In genomic region chr14:75561013-75561432, GRCh38 we compare ENCODE assay signal across 8 cellular contexts. TPM values are rescaled to one million over a fixed set of nuclear protein-coding genes. Genes with fewer than 3 reads are reported as not detected.
A peak's percentile ranks its signal among the peaks of the same experiment; 100 is the strongest.
DNase-seq lines count a peak whose midpoint lies in the region; ATAC-seq, FAIRE-seq and TF ChIP-seq lines count a peak whose summit lies in the region.

No MANE protein-coding gene starts in this region.

- peaks cover 4 to 8% of the 10 kb centered on the region in 2 donors for H3K4me1 Mint-ChIP-seq in immature natural killer cell

- TF ChIP-seq CTCF in AG10803 (conservative IDR thresholded peaks at IDR 0.05; ENCODE audit: low read length): peak; percentile 90
- peak; percentile 96 for TF ChIP-seq CTCF in bronchial epithelial cell (IDR thresholded peaks at IDR 0.05; ENCODE audit: insufficient read depth, low read length, severe bottlenecking)

- H3K27me3 Mint-ChIP-seq in immature natural killer cell (ENCODE audit: low read depth in 3 of 3): peaks cover 0 to 5% (median 0%) of the 10 kb centered on the region in 3 donors

- no peak overlapping the region for H3K27ac Mint-ChIP-seq in immature natural killer cell

- H3K27me3 ChIP-seq in bronchial epithelial cell (ENCODE audit: control insufficient read depth, insufficient read depth, low read length): peaks cover 2% of the 10 kb centered on the region

- FAIRE-seq in bronchial epithelial cell (lab: Jason Lieb, UNC): no peak

- H3K4me3 Mint-ChIP-seq in immature natural killer cell: no peak overlapping the region

- H3K9me3 Mint-ChIP-seq in immature natural killer cell: no peaks in the 10 kb centered on the region

- DNase-seq in AG10803 (ENCODE audit: low read depth) (peak; percentile 62), NCI-H128 (lab: John Stamatoyannopoulos, UW; ENCODE audit: unreplicated experiment) (peak; percentile 14), SW480 (ENCODE audit: low spot score) (peak; percentile 87), bronchial epithelial cell (ENCODE audit: low read depth) (peak; percentile 88), immature natural killer cell (peak; percentile 17 to 36 (median 35))
- peak; percentile 55 to 56 for DNase-seq in stimulated activated CD4-positive, alpha-beta T cell treated with anti-CD3 and anti-CD28 coated beads, Interleukin-2, amount 100 ng/mL, for 24 hours

- ATAC-seq in GM18498 (IDR thresholded peaks at IDR 0.05; ENCODE audit: unreplicated experiment): peak; percentile 52
- no peak for ATAC-seq in GM18519 (IDR thresholded peaks at IDR 0.05; ENCODE audit: low FRiP score, unreplicated experiment)

- no peaks in the 10 kb centered on the region for H3K36me3 ChIP-seq in bronchial epithelial cell (ENCODE audit: control insufficient read depth, insufficient read depth, low read length)

- no peak overlapping the region for H3K4me3 ChIP-seq in AG10803 (ENCODE audit: low read length)
- H3K4me3 ChIP-seq in bronchial epithelial cell (ENCODE audit: low read depth, low read length): no peak overlapping the region

- peaks cover 0 to 14% (median 0%) of the 10 kb centered on the region in 3 donors for H3K36me3 Mint-ChIP-seq in immature natural killer cell

RNA-seq across cellular contexts. Expression of gene FLVCR2, which starts 17.4 kb away (rescaled TPM):
- total RNA-seq in bronchial epithelial cell: 0.79 and 2.8 TPM in 2 replicates
- 1 to 10 TPM in 1 of 3 donors, under 1 TPM in 1, not detected in 1; 0.24 to 1.4 TPM for polyA plus RNA-seq in immature natural killer cell

RNA-seq across cellular contexts. Expression of gene BATF, which starts 38.8 kb away (rescaled TPM):
- 2.6 and 3.4 TPM in 2 replicates for total RNA-seq in bronchial epithelial cell
- 10 to 100 TPM; 61.7 to 97.4 (median 95.6) TPM for polyA plus RNA-seq in immature natural killer cell

Comparison
In these comparisons a context has a peak if more than half of its experiments do, and no peak if none do; other contexts are left out.
1. DNase-seq: peak in every context shown above with its lines; median percentile 88 in bronchial epithelial cell; 87 in SW480; 62 in AG10803; 56 in stimulated activated CD4-positive, alpha-beta T cell treated with anti-CD3 and anti-CD28 coated beads, Interleukin-2, amount 100 ng/mL, for 24 hours; 35 in immature natural killer cell; 14 in NCI-H128.